ENCODE assay signal across 23 cellular contexts in the genomic region with DNA sequence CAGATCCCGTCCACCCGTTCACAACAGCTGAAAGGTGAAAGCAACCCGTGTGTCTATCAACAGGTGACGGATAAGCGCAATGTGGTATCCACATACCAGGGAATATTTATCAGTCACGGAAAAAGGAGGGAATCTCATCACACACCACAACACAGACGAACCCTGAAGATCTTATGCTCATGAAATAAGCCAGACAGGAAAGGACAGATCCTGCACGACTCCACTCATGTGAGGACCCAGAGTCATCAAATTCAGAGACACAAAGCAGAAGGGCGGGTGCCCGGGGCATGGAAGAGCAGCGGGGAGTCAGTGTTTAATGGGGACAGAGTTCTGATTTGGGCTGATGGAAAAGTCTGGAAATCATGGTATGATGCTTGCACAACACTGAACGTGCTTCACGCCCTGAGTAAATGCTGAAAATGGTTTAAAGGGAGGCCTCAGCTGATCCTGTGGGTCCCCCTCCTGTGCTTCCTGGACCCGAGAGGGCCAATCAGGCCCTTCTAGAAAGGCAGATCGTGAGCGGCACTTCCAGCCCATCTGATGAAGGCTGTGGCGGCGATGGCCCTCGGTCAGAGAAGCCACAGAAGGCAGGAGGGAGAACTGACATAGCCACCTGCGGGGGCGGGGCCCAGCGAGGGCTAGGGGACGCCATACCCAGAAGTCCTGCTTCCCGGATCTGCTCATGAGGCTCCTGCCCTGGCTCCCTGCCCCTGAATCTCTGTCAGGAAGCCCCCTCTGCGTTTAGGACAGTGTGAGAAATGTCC. TPM values are rescaled to one million over a fixed set of nuclear protein-coding genes. Genes with fewer than 3 reads are reported as not detected.
"Had no signal": no experiment of that assay in that cellular context is flagged by ENCODE, and none has a peak within 500 bp of the region (broad histone marks: within the 10 kb centered on the region; RNA-seq: fewer than 3 reads in every experiment).

No MANE protein-coding gene starts in this region.

- H3K4me2 ChIP-seq: hepatocyte had no signal

- H3K79me2 ChIP-seq: hepatocyte had no signal

- H2AFZ ChIP-seq: hepatocyte had no signal

- H3K27me3 ChIP-seq: breast epithelium, hepatocyte, right atrium auricular region, thyroid gland had no signal

- FAIRE-seq: urothelium cell line had no signal

- H3K27ac ChIP-seq: breast epithelium, dorsolateral prefrontal cortex, gastroesophageal sphincter, hepatocyte, right atrium auricular region, thyroid gland had no signal

- ATAC-seq: activated naive CD8-positive, alpha-beta T cell treated with anti-CD3 and anti-CD28 coated beads, Interleukin-2, amount 50 U/mL, for 24 hours; gastroesophageal sphincter; left lobe of liver; natural killer cell treated with Interleukin-12 subunit alpha and Interleukin-12 subunit beta and Interleukin-15 and Interleukin-18, amount 100 ng/mL, for 72 hours; stimulated activated naive B cell treated with anti-CD40 and anti-IgM and Interleukin-4, amounts not matched to agents 10 μg/mL and 1 μg/mL and 100 μg/mL, for 72 hours had no signal

- H3K4me1 ChIP-seq: gastroesophageal sphincter, right atrium auricular region had no signal

- DNase-seq: activated CD4-positive, alpha-beta T cell treated with anti-CD3 and anti-CD28 coated beads, Interleukin-2, amount 50 U/mL, for 48 hours; activated naive CD4-positive, alpha-beta T cell treated with anti-CD3 and anti-CD28 coated beads for 36 hours; activated naive CD8-positive, alpha-beta T cell treated with anti-CD3 and anti-CD28 coated beads, Interleukin-2, amount 50 U/mL, for 24 hours; dorsolateral prefrontal cortex; endodermal cell; erythroblast; islet precursor cell; mesendoderm; occipital lobe; stimulated activated CD4-positive, alpha-beta T cell treated with anti-CD3 and anti-CD28 coated beads, Interleukin-15, amount 100 ng/mL, for 24 hours; stimulated activated CD4-positive, alpha-beta T cell treated with anti-CD3 and anti-CD28 coated beads, Interleukin-4, amount 100 ng/mL, for 1 hour; stimulated activated naive B cell treated with anti-CD40 and anti-IgM and Interleukin-4, amounts not matched to agents 10 μg/mL and 1 μg/mL and 100 μg/mL, for 72 hours; thyroid gland had no signal

- H3K9me3 ChIP-seq: breast epithelium, gastroesophageal sphincter, right atrium auricular region, thyroid gland had no signal

- H3K36me3 ChIP-seq: breast epithelium, gastroesophageal sphincter, right atrium auricular region had no signal

- H3K4me3 ChIP-seq: breast epithelium, dorsolateral prefrontal cortex, gastroesophageal sphincter, hepatocyte, right atrium auricular region, thyroid gland had no signal

RNA-seq across cellular contexts. Expression of gene WDR86, which starts 19.1 kb away (rescaled TPM):
- total RNA-seq: activated naive CD4-positive, alpha-beta T cell treated with anti-CD3 and anti-CD28 coated beads for 36 hours; activated T-helper 2 cell treated with anti-CD3 and anti-CD28 coated beads, Interferon-gamma antibody, Interleukin-2, Interleukin-4, amounts not matched to agents 10 μg/mL and 5 μg/mL and 100 μg/mL, durations not matched to agents 14 hours and 24 hours and 36 hours; natural killer cell treated with Interleukin-12 subunit alpha and Interleukin-12 subunit beta and Interleukin-15 and Interleukin-18, amount 100 ng/mL, for 72 hours had no signal

RNA-seq across cellular contexts. Expression of gene CRYGN, which starts 49.2 kb away (rescaled TPM):
- total RNA-seq: activated naive CD4-positive, alpha-beta T cell treated with anti-CD3 and anti-CD28 coated beads for 36 hours; activated T-helper 2 cell treated with anti-CD3 and anti-CD28 coated beads, Interferon-gamma antibody, Interleukin-2, Interleukin-4, amounts not matched to agents 10 μg/mL and 5 μg/mL and 100 μg/mL, durations not matched to agents 14 hours and 24 hours and 36 hours; cerebellum; hepatocyte; left lobe of liver; natural killer cell treated with Interleukin-12 subunit alpha and Interleukin-12 subunit beta and Interleukin-15 and Interleukin-18, amount 100 ng/mL, for 72 hours; occipital lobe; skeletal muscle tissue had no signal
